ENCODE assay signal across 14 cellular contexts in genomic region chr5:65047948-65048690, GRCh38.
DNase-seq lines count a peak whose midpoint lies in the region; ATAC-seq, FAIRE-seq and TF ChIP-seq lines count a peak whose summit lies in the region.
"Had no signal": no experiment of that assay in that cellular context is flagged by ENCODE, and none has a peak within 500 bp of the region (broad histone marks: within the 10 kb centered on the region; RNA-seq: fewer than 3 reads in every experiment).

No MANE protein-coding gene starts in this region.

- no peaks in the 10 kb centered on the region for H3K9me3 Mint-ChIP-seq in Caco-2 (ENCODE audit: unreplicated experiment)

- SMC1A ChIA-PET in GM12878 (lab: Charles Lee; ENCODE audit: uncharacterized antibody, unreplicated experiment): interaction anchor here (0.7 to 20.8 kb wide), 17 partner anchors 11 to 433 kb away, joined by 3 to 614 read pairs (median 5); partner anchors contain the start of gene ADAMTS6

- peaks cover 2% of the 10 kb centered on the region for H3K27me3 Mint-ChIP-seq in Caco-2 (ENCODE audit: insufficient read depth, unreplicated experiment)
- H3K27me3 Mint-ChIP-seq: naive B cell had no signal

- in situ Hi-C loops in GM12878 (cut with MboI) (no loop called here), HepG2 (cut with HindIII; ENCODE audit: extremely low pct_ligation_motif_present, low pct_unique_long_range_greater_than_20kb) (no loop called here)

- H3K36me3 ChIP-seq in GM12878 (ENCODE audit: control insufficient read depth in 2 of 2, insufficient read depth in 2 of 2, low read length in 1 of 2): no peaks in the 10 kb centered on the region
- no peaks in the 10 kb centered on the region for H3K36me3 ChIP-seq in Caco-2 (ENCODE audit: control insufficient read depth, insufficient read depth, low read length)
- H3K36me3 ChIP-seq in HepG2 (replicated peaks in 1 of 2; ENCODE audit: control insufficient read depth in 1 of 2, insufficient read depth in 2 of 2, low read length in 2 of 2): no peaks in the 10 kb centered on the region
- no peaks in the 10 kb centered on the region for H3K36me3 ChIP-seq in mesenchymal stem cell (ENCODE audit: control insufficient read depth in 1 of 2, insufficient read depth in 2 of 2, low read depth in 1 of 2, low read length in 2 of 2)

- H3K4me3 ChIP-seq in GM12878 (no peak overlapping the region; the same call in 1 of the 2 replicates), Caco-2 (ENCODE audit: low read depth, low read length) (no peak overlapping the region), HepG2 (replicated peaks in 1 of 3; ENCODE audit: insufficient read depth in 1 of 3, low read depth in 2 of 3, low read length in 3 of 3) (no peak overlapping the region), mesenchymal stem cell (ENCODE audit: insufficient read depth in 1 of 2, low read depth in 1 of 2, low read length in 2 of 2) (no peak overlapping the region)
- H3K4me3 ChIP-seq: dorsolateral prefrontal cortex had no signal

- H3K27ac Mint-ChIP-seq in Caco-2 (ENCODE audit: unreplicated experiment): no peak overlapping the region
- H3K27ac Mint-ChIP-seq: naive B cell had no signal

- H3K27ac ChIP-seq in GM12878 (ENCODE audit: control insufficient read depth, insufficient read depth) (peak overlapping the region; percentile 87), HepG2 (ENCODE audit: extremely low read length, insufficient read depth, low read length) (no peak overlapping the region), mesenchymal stem cell (ENCODE audit: low read length, poor library complexity, severe bottlenecking) (no peak overlapping the region)
- H3K27ac ChIP-seq: dorsolateral prefrontal cortex had no signal

- TF ChIP-seq EP300 in GM12878 (IDR thresholded peaks at IDR 0.05; ENCODE audit: borderline replicate concordance in 1 of 2, control insufficient read depth in 1 of 2, low read depth in 2 of 2, low read length in 2 of 2) (peak in 1 of 2 experiments; percentile 54; a peak in 1 of 4 replicates), HepG2 (IDR thresholded peaks at IDR 0.05; ENCODE audit: low read depth in 2 of 2, low read length in 2 of 2) (no peak), HepG2 (CRISPR knock-in tag; IDR thresholded peaks at IDR 0.05; ENCODE audit: borderline replicate concordance) (no peak)

- H3K4me2 ChIP-seq in GM12878 (ENCODE audit: control insufficient read depth, insufficient read depth) (peak overlapping the region; percentile 63; the same call in 1 of the 2 replicates), HepG2 (ENCODE audit: low read depth, low read length) (no peak overlapping the region), mesenchymal stem cell (ENCODE audit: low read length, poor library complexity, severe bottlenecking) (no peak overlapping the region)

- FAIRE-seq in GM12878 (lab: Jason Lieb, UNC) (peak; percentile 52), HepG2 (lab: Jason Lieb, UNC) (no peak)
- FAIRE-seq: keratinocyte had no signal

- no peak overlapping the region for H3K23ac ChIP-seq in mesenchymal stem cell (ENCODE audit: low read length in 2 of 2)

- H3K9ac ChIP-seq in GM12878 (ENCODE audit: control insufficient read depth, insufficient read depth, low read length) (no peak overlapping the region), HepG2 (ENCODE audit: insufficient read depth, low read depth, low read length) (no peak overlapping the region), mesenchymal stem cell (ENCODE audit: low read length) (no peak overlapping the region)

- RAD21 ChIA-PET in GM12878 (lab: Charles Lee; ENCODE audit: unreplicated experiment): interaction anchor here (0.6 to 11.2 kb wide), 12 partner anchors 12 to 434 kb away, joined by 3 to 123 read pairs (median 8); partner anchors contain the start of gene ADAMTS6

- intact Hi-C loops in GM12878 (cut with micrococcal nuclease; ENCODE audit: unreplicated experiment) (loop anchor here (1.0 to 5.0 kb wide), 2 partner anchors 14 to 434 kb away; partner anchors contain the start of gene ADAMTS6), Caco-2 (cut with micrococcal nuclease; ENCODE audit: unreplicated experiment) (no loop called here), HepG2 (cut with micrococcal nuclease; ENCODE audit: unreplicated experiment) (no loop called here)

- TF ChIP-seq POLR2A in GM12878 (IDR thresholded peaks at IDR 0.05; ENCODE audit: low read depth, low read length): no peak
- no peak for TF ChIP-seq POLR2A in HepG2 (IDR thresholded peaks at IDR 0.05; ENCODE audit: insufficient read depth in 1 of 2, low read depth in 2 of 2, low read length in 2 of 2)

- H2AK5ac ChIP-seq in mesenchymal stem cell (ENCODE audit: low read length, severe bottlenecking): no peak overlapping the region

- H4K20me1 ChIP-seq in GM12878 (ENCODE audit: control insufficient read depth, insufficient read depth) (no peaks in the 10 kb centered on the region), HepG2 (ENCODE audit: insufficient read depth, low read length) (no peaks in the 10 kb centered on the region)

- BruUV-seq in GM12878 (replicated peaks; lab: Mats Ljungman, UMichigan) (TSS peak; percentile 94), Caco-2 (replicated peaks; lab: Mats Ljungman, UMichigan) (no TSS peak), HepG2 (replicated peaks; lab: Mats Ljungman, UMichigan) (no TSS peak)

- no peaks in the 10 kb centered on the region for H3K79me1 ChIP-seq in mesenchymal stem cell (replicated peaks; ENCODE audit: low read length, poor library complexity, severe bottlenecking)

- H2BK5ac ChIP-seq in mesenchymal stem cell (ENCODE audit: low read depth, low read length, poor library complexity, severe bottlenecking): no peak overlapping the region

- WGBS in GM12878 (ENCODE audit: insufficient coverage, insufficient replicate concordance, low lambda C conversion rate, missing lambda C conversion rate): 22% methylated on average over 2 of the region's 2 CpGs
- WGBS in HepG2 (ENCODE audit: low lambda C conversion rate): 0% methylated on average over 2 of the region's 2 CpGs
- WGBS in mesenchymal stem cell: 94% methylated on average over 2 of the region's 2 CpGs

- TF ChIP-seq RAD21 in GM12878 (IDR thresholded peaks at IDR 0.05; ENCODE audit: insufficient read depth, low read depth, low read length) (0 out of 2 replicates have a peak, but pooled peaks have one; percentile 1), HepG2 (CRISPR knock-in tag; IDR thresholded peaks at IDR 0.05) (no peak)

- peak; percentile 71 for DNase-seq in GM12878 (ENCODE audit: low read depth, low spot score)
- no peak for DNase-seq in Caco-2
- DNase-seq in HepG2 (ENCODE audit: low spot score): no peak
- no peak for DNase-seq in mesenchymal stem cell
- DNase-seq: dorsolateral prefrontal cortex, foreskin fibroblast, naive B cell, NCI-H187 treated with DMSO at 0.1 percent for 48 hours, OCI-M1 had no signal

- CTCF ChIA-PET in GM12878 (lab: Yijun Ruan, JAX): interaction anchor here (2.1 to 6.7 kb wide), 7 partner anchors 10 to 435 kb away, joined by 9 to 67 read pairs (median 16); partner anchors contain the start of gene ADAMTS6
- CTCF ChIA-PET in Caco-2 (lab: Charles Lee): no interaction called here
- CTCF ChIA-PET in HepG2 (lab: Yijun Ruan, JAX; ENCODE audit: low intra/inter-chr PET ratio, low total read pairs): no interaction called here

- no peak for TF ChIP-seq CTCF in GM12878 (IDR thresholded peaks at IDR 0.05 in 2 of 3, conservative IDR thresholded peaks at IDR 0.05 in 1 of 3; ENCODE audit: control insufficient read depth in 2 of 3, extremely low read depth in 1 of 3, insufficient read depth in 1 of 3, low read depth in 3 of 3, low read length in 3 of 3)
- TF ChIP-seq CTCF in Caco-2 (IDR thresholded peaks at IDR 0.05; ENCODE audit: insufficient read depth in 1 of 2, low read depth in 1 of 2, low read length in 1 of 2, severe bottlenecking in 1 of 2, unreplicated experiment in 1 of 2): no peak
- no peak for TF ChIP-seq CTCF in HepG2 (CRISPR knock-in tag; IDR thresholded peaks at IDR 0.05)

- H3K9me3 ChIP-seq in GM12878 (replicated peaks; ENCODE audit: control insufficient read depth, insufficient read depth, low read length) (peaks cover 5% of the 10 kb centered on the region; the same call in 1 of the 3 replicates), Caco-2 (no peaks in the 10 kb centered on the region), HepG2 (ENCODE audit: low read length) (no peaks in the 10 kb centered on the region), mesenchymal stem cell (ENCODE audit: control insufficient read depth, low read length) (no peaks in the 10 kb centered on the region)

- H2BK15ac ChIP-seq in mesenchymal stem cell (ENCODE audit: low read depth, poor library complexity, severe bottlenecking): no peak overlapping the region

- no peak overlapping the region for H4K8ac ChIP-seq in mesenchymal stem cell (ENCODE audit: low read length)

- H3K18ac ChIP-seq in mesenchymal stem cell (ENCODE audit: low read depth in 1 of 2, low read length in 2 of 2): no peak overlapping the region

- H2AFZ ChIP-seq in GM12878 (ENCODE audit: control insufficient read depth, low read depth, low read length) (peak overlapping the region; percentile 35; the same call in 1 of the 2 replicates), HepG2 (ENCODE audit: low read length) (no peak overlapping the region), mesenchymal stem cell (ENCODE audit: low read depth, low read length) (no peak overlapping the region)

- no peak overlapping the region for H3K14ac ChIP-seq in mesenchymal stem cell (ENCODE audit: low read length in 2 of 2)

- H3K4me3 Mint-ChIP-seq in Caco-2 (ENCODE audit: unreplicated experiment): no peak overlapping the region
- H3K4me3 Mint-ChIP-seq: naive B cell had no signal

- H2BK120ac ChIP-seq in mesenchymal stem cell (ENCODE audit: low read depth, low read length): no peak overlapping the region

- no peak overlapping the region for H3K4ac ChIP-seq in mesenchymal stem cell (ENCODE audit: low read depth in 1 of 2, low read length in 2 of 2)

- H3K36me3 Mint-ChIP-seq in Caco-2 (ENCODE audit: insufficient read depth, unreplicated experiment): no peaks in the 10 kb centered on the region
- H3K36me3 Mint-ChIP-seq: naive B cell had no signal

- no peaks in the 10 kb centered on the region for H3K4me1 Mint-ChIP-seq in Caco-2 (ENCODE audit: low read depth, unreplicated experiment)

- H4K91ac ChIP-seq in mesenchymal stem cell (ENCODE audit: low read length): no peak overlapping the region

- H3K4me1 ChIP-seq in GM12878 (ENCODE audit: control insufficient read depth, insufficient read depth, low read length): peaks cover 60% of the 10 kb centered on the region
- H3K4me1 ChIP-seq in Caco-2: no peaks in the 10 kb centered on the region
- no peaks in the 10 kb centered on the region for H3K4me1 ChIP-seq in HepG2 (ENCODE audit: insufficient read depth, low read length)
- no peaks in the 10 kb centered on the region for H3K4me1 ChIP-seq in mesenchymal stem cell (ENCODE audit: control insufficient read depth, insufficient read depth, low read depth, low read length)

- no peak overlapping the region for H2BK12ac ChIP-seq in mesenchymal stem cell (ENCODE audit: low read length in 2 of 2)

- H3K79me2 ChIP-seq in GM12878 (ENCODE audit: control insufficient read depth, insufficient read depth, low read length): no peaks in the 10 kb centered on the region
- H3K79me2 ChIP-seq in HepG2 (ENCODE audit: insufficient read depth, low read length): no peaks in the 10 kb centered on the region

- H3K27me3 ChIP-seq in GM12878 (replicated peaks in 1 of 2; ENCODE audit: control insufficient read depth in 2 of 2, insufficient read depth in 2 of 2, low read length in 1 of 2): no peaks in the 10 kb centered on the region
- H3K27me3 ChIP-seq in Caco-2 (replicated peaks; ENCODE audit: control insufficient read depth, insufficient read depth, low read length): no peaks in the 10 kb centered on the region
- peaks cover 0 to 8% of the 10 kb centered on the region in 2 experiments; a peak in 1 of 5 replicates for H3K27me3 ChIP-seq in HepG2 (ENCODE audit: control insufficient read depth in 1 of 2, insufficient read depth in 2 of 2, low read length in 2 of 2)
- H3K27me3 ChIP-seq in mesenchymal stem cell (ENCODE audit: control insufficient read depth in 1 of 2, insufficient read depth in 1 of 2, low read length in 2 of 2): no peaks in the 10 kb centered on the region
- H3K27me3 ChIP-seq: dorsolateral prefrontal cortex had no signal

- POLR2A ChIA-PET in GM12878 (lab: Charles Lee): interaction anchor here (0.6 to 5.8 kb wide), 9 partner anchors 11 to 435 kb away, joined by 3 to 52 read pairs (median 7); no protein-coding TSS in a partner anchor
- POLR2A ChIA-PET in Caco-2 (lab: Charles Lee): no interaction called here
- POLR2A ChIA-PET in HepG2 (lab: Yijun Ruan, JAX): no interaction called here

- ATAC-seq in GM18867 (IDR thresholded peaks at IDR 0.05; ENCODE audit: unreplicated experiment): peak; percentile 31
- peak; percentile 44 for ATAC-seq in GM21423 (IDR thresholded peaks at IDR 0.05; ENCODE audit: unreplicated experiment)
- peak; percentile 30 for ATAC-seq in HG03066 (IDR thresholded peaks at IDR 0.05; ENCODE audit: low read depth, unreplicated experiment)
- ATAC-seq in GM12878: peak; percentile 86
- no peak for ATAC-seq in HepG2
- ATAC-seq: HCT116 had no signal
